ENCODE assay signal across 37 cellular contexts in the genomic region with DNA sequence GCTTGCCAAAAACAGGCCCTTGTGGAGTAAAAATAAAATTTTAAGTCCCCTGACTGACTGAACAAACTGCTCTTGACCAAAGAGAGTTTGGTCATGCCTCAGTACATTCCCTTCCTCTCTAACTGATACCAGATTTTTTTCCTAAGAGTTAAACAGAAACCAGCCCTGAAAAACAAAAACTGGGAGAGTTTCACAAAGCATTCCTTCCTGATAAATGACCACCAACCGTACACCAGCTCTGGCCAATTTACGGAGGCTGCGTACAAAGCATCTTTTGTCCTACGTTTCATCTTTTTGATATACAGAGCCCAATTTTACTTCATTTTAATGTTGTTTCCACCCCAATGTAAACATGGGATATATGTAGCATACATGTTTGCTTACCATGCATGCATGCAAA.
"Had no signal": no experiment of that assay in that cellular context is flagged by ENCODE, and none has a peak within 500 bp of the region (broad histone marks: within the 10 kb centered on the region; RNA-seq: fewer than 3 reads in every experiment).

No MANE protein-coding gene starts in this region.

- H3K4me3 ChIP-seq: adrenal gland, MG63, Peyer's patch had no signal

- H3K36me3 ChIP-seq: adrenal gland, MG63, Peyer's patch had no signal

- H3K27me3 Mint-ChIP-seq: activated B cell treated with CpG ODN at 0.5 μM for 24 hours; activated CD4-positive, alpha-beta memory T cell treated with anti-CD3 and anti-CD28 coated beads for 36 hours; brain had no signal

- H3K9me3 ChIP-seq: adrenal gland, MG63, Peyer's patch had no signal

- H3K27me3 ChIP-seq: adrenal gland, MG63, Peyer's patch had no signal

- H3K4me1 ChIP-seq: adrenal gland, Peyer's patch had no signal

- H3K4me1 Mint-ChIP-seq: activated B cell treated with CpG ODN at 0.5 μM for 24 hours, brain had no signal

- H3K27ac Mint-ChIP-seq: activated B cell treated with CpG ODN at 0.5 μM for 24 hours; activated CD4-positive, alpha-beta memory T cell treated with anti-CD3 and anti-CD28 coated beads for 36 hours; activated naive CD4-positive, alpha-beta T cell treated with anti-CD3 and anti-CD28 coated beads for 36 hours; activated naive CD4-positive, alpha-beta T cell treated with anti-CD3 and anti-CD28 coated beads, Interleukin-2, amount 50 U/mL, for 72 hours; activated T-helper 1 cell treated with anti-CD3 and anti-CD28 coated beads, Interleukin-12 subunit alpha, Interleukin-12 subunit beta, Interleukin-2, Interleukin-4 antibody, amounts not matched to agents 30 ng/mL and 10 ng/mL and 1 ng/mL, durations not matched to agents 14 hours and 24 hours and 36 hours; brain had no signal

- DNase-seq: activated B cell treated with CpG ODN at 0.5 μM for 24 hours; activated CD4-positive, alpha-beta memory T cell treated with anti-CD3 and anti-CD28 coated beads for 36 hours; activated CD4-positive, alpha-beta T cell treated with anti-CD3 and anti-CD28 coated beads for 4 hours; activated CD4-positive, alpha-beta T cell treated with anti-CD3 and anti-CD28 coated beads, Interleukin-2, amount 50 U/mL, for 1 hour; activated CD4-positive, CD25-positive, alpha-beta regulatory T cell treated with anti-CD3 and anti-CD28 coated beads, Interleukin-2, amount 50 U/mL, for 72 hours; activated CD8-positive, alpha-beta memory T cell treated with anti-CD3 and anti-CD28 coated beads, Interleukin-2, amount 50 U/mL, for 4 hours; activated gamma-delta T cell treated with Interleukin-2 at 50 U/mL for 16 hours; activated naive CD4-positive, alpha-beta T cell treated with anti-CD3 and anti-CD28 coated beads for 36 hours; activated T-cell treated with anti-CD3 and anti-CD28 coated beads for 4 hours; activated T-cell treated with anti-CD3 and anti-CD28 coated beads, Interleukin-2, amount 50 U/mL, for 4 hours; adrenal gland; central memory CD4-positive, alpha-beta T cell; Karpas-422; MG63; NCI-H1048; NCI-H1105 treated with DMSO at 0.1 percent for 48 hours; NCI-H1436; NCI-H1694; NCI-H1930; NCI-H2081 treated with DMSO at 0.1 percent for 48 hours; NCI-H226; NCI-H446 treated with DMSO at 0.1 percent for 48 hours; NCI-H524; NCI-H748 treated with DMSO at 0.1 percent for 48 hours; NK-92 treated with Interleukin-12 subunit alpha and Interleukin-12 subunit beta, amount 100 ng/mL, for 24 hours; PC-3; Peyer's patch; RPMI8226; SHP77 treated with DMSO at 0.1 percent for 48 hours; SW 1271; T-helper 1 cell; T-helper 2 cell; T-helper 9 cell had no signal

- ATAC-seq: activated naive CD4-positive, alpha-beta T cell treated with anti-CD3 and anti-CD28 coated beads, Interleukin-2, amount 50 U/mL, for 72 hours; activated T-cell treated with anti-CD3 and anti-CD28 coated beads, Interleukin-2, amount 50 U/mL, for 4 hours; PC-3 had no signal

- H3K36me3 Mint-ChIP-seq: activated CD4-positive, alpha-beta memory T cell treated with anti-CD3 and anti-CD28 coated beads for 36 hours; activated naive CD4-positive, alpha-beta T cell treated with anti-CD3 and anti-CD28 coated beads, Interleukin-2, amount 50 U/mL, for 72 hours; brain had no signal

- H3K27ac ChIP-seq: adrenal gland, Peyer's patch, VCaP had no signal

- H3K4me3 Mint-ChIP-seq: activated B cell treated with CpG ODN at 0.5 μM for 24 hours; activated CD4-positive, alpha-beta memory T cell treated with anti-CD3 and anti-CD28 coated beads for 36 hours; activated naive CD4-positive, alpha-beta T cell treated with anti-CD3 and anti-CD28 coated beads for 36 hours; activated T-cell treated with anti-CD3 and anti-CD28 coated beads, Interleukin-2, amount 50 U/mL, for 4 hours; activated T-helper 1 cell treated with anti-CD3 and anti-CD28 coated beads, Interleukin-12 subunit alpha, Interleukin-12 subunit beta, Interleukin-2, Interleukin-4 antibody, amounts not matched to agents 30 ng/mL and 10 ng/mL and 1 ng/mL, durations not matched to agents 14 hours and 24 hours and 36 hours; brain had no signal
